8 cellular contexts compared by ENCODE assay signal in the genomic region with DNA sequence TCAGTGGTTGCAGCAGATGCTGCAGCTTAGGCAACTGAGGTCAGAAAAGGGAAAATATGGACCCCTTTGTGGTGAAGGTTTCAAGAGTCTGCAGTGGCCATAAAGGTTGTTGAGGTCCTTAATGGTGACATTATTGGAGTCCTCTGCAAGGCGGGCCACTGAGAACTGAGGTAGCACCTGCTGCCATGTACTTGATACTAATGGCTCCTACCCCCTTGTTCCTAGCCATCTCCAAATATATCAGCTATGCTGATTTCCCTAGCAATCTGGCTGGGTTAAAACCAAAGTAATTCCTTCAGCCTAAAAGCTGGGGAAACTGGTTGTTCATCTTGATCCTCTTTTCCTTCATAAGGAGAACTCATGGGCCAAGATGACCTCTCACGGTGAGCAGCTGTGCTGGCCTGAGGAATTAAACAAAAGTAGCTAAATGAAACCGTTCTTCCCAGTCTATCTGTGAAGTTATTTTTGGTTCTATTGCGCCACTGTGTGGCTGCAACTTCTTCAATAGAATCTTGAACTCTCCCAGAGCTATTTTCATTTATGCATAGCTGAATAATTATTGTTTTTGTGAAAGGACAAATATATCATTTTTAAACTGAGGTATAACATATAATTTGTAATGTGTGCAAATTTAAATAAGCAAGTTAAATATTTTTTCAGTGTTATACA.
A peak's percentile ranks its signal among the peaks of the same experiment; 100 is the strongest.
DNase-seq lines count a peak whose midpoint lies in the region; ATAC-seq and TF ChIP-seq lines count a peak whose summit lies in the region.

No MANE protein-coding gene starts in this region.

- H3K27me3 Mint-ChIP-seq in activated CD8-positive, alpha-beta memory T cell treated with anti-CD3 and anti-CD28 coated beads, Interleukin-2, amount 10 ng/mL, durations not matched to agents 7 days and 5 days: peaks cover 2% of the 10 kb centered on the region

- H3K36me3 ChIP-seq in breast epithelium (no peaks in the 10 kb centered on the region), liver (ENCODE audit: control insufficient read depth in 4 of 4, insufficient read depth in 3 of 4, low read depth in 1 of 4, low read length in 3 of 4) (no peaks in the 10 kb centered on the region)

- intact Hi-C loops in breast epithelium (cut with DNase I; ENCODE audit: low total_unique reads): no loop called here

- DNase-seq in EL: peak; percentile 61
- DNase-seq in NCI-H1694 treated with DMSO at 0.1 percent for 48 hours (lab: John Stamatoyannopoulos, UW): peak; percentile 5
- no peak for DNase-seq in breast epithelium (ENCODE audit: low spot score in 2 of 2)
- DNase-seq in activated CD8-positive, alpha-beta memory T cell treated with anti-CD3 and anti-CD28 coated beads, Interleukin-2, amount 10 ng/mL, durations not matched to agents 7 days and 5 days: no peak
- DNase-seq in NCI-H1930 (lab: John Stamatoyannopoulos, UW): no peak

- H3K27me3 ChIP-seq in breast epithelium: no peaks in the 10 kb centered on the region
- no peaks in the 10 kb centered on the region for H3K27me3 ChIP-seq in liver (ENCODE audit: control insufficient read depth in 4 of 4, insufficient read depth in 4 of 4, low read length in 3 of 4)

- H3K9ac ChIP-seq in liver (ENCODE audit: low read depth in 1 of 2, low read length in 2 of 2): no peak overlapping the region

- ATAC-seq in HG02973 (IDR thresholded peaks at IDR 0.05; ENCODE audit: unreplicated experiment) (no peak), GM18858 (IDR thresholded peaks at IDR 0.05; ENCODE audit: unreplicated experiment) (no peak)
- ATAC-seq in activated CD8-positive, alpha-beta memory T cell treated with anti-CD3 and anti-CD28 coated beads, Interleukin-2, amount 10 ng/mL, durations not matched to agents 7 days and 5 days: no peak

- WGBS in liver: 25% methylated on average over 4 of the region's 4 CpGs

- H3K4me3 ChIP-seq in breast epithelium (no peak overlapping the region), liver (ENCODE audit: low read depth in 1 of 3, low read length in 3 of 3) (no peak overlapping the region)

- H3K27ac Mint-ChIP-seq in activated CD8-positive, alpha-beta memory T cell treated with anti-CD3 and anti-CD28 coated beads, Interleukin-2, amount 10 ng/mL, durations not matched to agents 7 days and 5 days: no peak overlapping the region

- H3K4me1 Mint-ChIP-seq in activated CD8-positive, alpha-beta memory T cell treated with anti-CD3 and anti-CD28 coated beads, Interleukin-2, amount 10 ng/mL, durations not matched to agents 7 days and 5 days: no peaks in the 10 kb centered on the region

- H3K4me1 ChIP-seq in breast epithelium (no peaks in the 10 kb centered on the region), liver (ENCODE audit: control insufficient read depth in 4 of 4, insufficient read depth in 4 of 4, low read length in 3 of 4) (peaks cover 0 to 4% (median 0%) of the 10 kb centered on the region in 4 donors)

- no peak for TF ChIP-seq POLR2A in breast epithelium (IDR thresholded peaks at IDR 0.05)

- CTCF ChIA-PET in activated CD8-positive, alpha-beta memory T cell treated with anti-CD3 and anti-CD28 coated beads, Interleukin-2, amount 10 ng/mL, durations not matched to agents 7 days and 5 days (lab: Charles Lee): interaction anchor here (1.0 to 1.3 kb wide), 3 partner anchors 137 to 262 kb away, joined by 3 to 9 read pairs (median 6); no protein-coding TSS in a partner anchor

- H3K27ac ChIP-seq in breast epithelium: no peak overlapping the region
- no peak overlapping the region for H3K27ac ChIP-seq in liver (ENCODE audit: low read depth in 1 of 2, low read length in 2 of 2)

- peak; percentile 96 to 98 for TF ChIP-seq RAD21 in liver (IDR thresholded peaks at IDR 0.05)

- TF ChIP-seq CTCF in breast epithelium (IDR thresholded peaks at IDR 0.05): peak in 2 of 3 donors; percentile 54 to 75
- peak; percentile 65 for TF ChIP-seq CTCF in liver (IDR thresholded peaks at IDR 0.05; ENCODE audit: low read depth, low read length, missing input control)

- no peaks in the 10 kb centered on the region for H3K9me3 ChIP-seq in breast epithelium
- no peaks in the 10 kb centered on the region for H3K9me3 ChIP-seq in liver (ENCODE audit: control insufficient read depth in 4 of 4, low read length in 3 of 4)

- H3K4me3 Mint-ChIP-seq in activated CD8-positive, alpha-beta memory T cell treated with anti-CD3 and anti-CD28 coated beads, Interleukin-2, amount 10 ng/mL, durations not matched to agents 7 days and 5 days: no peak overlapping the region

- H3K9me3 Mint-ChIP-seq in activated CD8-positive, alpha-beta memory T cell treated with anti-CD3 and anti-CD28 coated beads, Interleukin-2, amount 10 ng/mL, durations not matched to agents 7 days and 5 days (ENCODE audit: low read depth): no peaks in the 10 kb centered on the region

- H3K36me3 Mint-ChIP-seq in activated CD8-positive, alpha-beta memory T cell treated with anti-CD3 and anti-CD28 coated beads, Interleukin-2, amount 10 ng/mL, durations not matched to agents 7 days and 5 days: no peaks in the 10 kb centered on the region

TF ChIP-seq in liver, 16 proteins besides CTCF, POLR2A, EP300 and RAD21:
- TF ChIP-seq JUND (IDR thresholded peaks at IDR 0.05): no peak
- no peak for TF ChIP-seq TAF1 (conservative IDR thresholded peaks at IDR 0.05)
- no peak for TF ChIP-seq FOXA1 (IDR thresholded peaks at IDR 0.05)
- TF ChIP-seq HNF4G (IDR thresholded peaks at IDR 0.05): no peak
- TF ChIP-seq YY1 (IDR thresholded peaks at IDR 0.05): no peak
- peak; percentile 15 to 40 for TF ChIP-seq RXRA (IDR thresholded peaks at IDR 0.05)
- no peak for TF ChIP-seq ATF3 (IDR thresholded peaks at IDR 0.05)
- peak in 1 of 2 donors; percentile 38 for TF ChIP-seq HNF4A (conservative IDR thresholded peaks at IDR 0.05)
TF ChIP-seq in liver: peak in this region for 2.

Comparison
In these comparisons a context has a peak if more than half of its experiments do, and no peak if none do; other contexts are left out.
1. DNase-seq: peak in EL (single experiment) and NCI-H1694 treated with DMSO at 0.1 percent for 48 hours (single experiment); none in breast epithelium (0 of 2), activated CD8-positive, alpha-beta memory T cell treated with anti-CD3 and anti-CD28 coated beads, Interleukin-2, amount 10 ng/mL, durations not matched to agents 7 days and 5 days (single experiment) and NCI-H1930 (0 of 2).